26 cellular contexts compared by ENCODE assay signal in the genomic region with DNA sequence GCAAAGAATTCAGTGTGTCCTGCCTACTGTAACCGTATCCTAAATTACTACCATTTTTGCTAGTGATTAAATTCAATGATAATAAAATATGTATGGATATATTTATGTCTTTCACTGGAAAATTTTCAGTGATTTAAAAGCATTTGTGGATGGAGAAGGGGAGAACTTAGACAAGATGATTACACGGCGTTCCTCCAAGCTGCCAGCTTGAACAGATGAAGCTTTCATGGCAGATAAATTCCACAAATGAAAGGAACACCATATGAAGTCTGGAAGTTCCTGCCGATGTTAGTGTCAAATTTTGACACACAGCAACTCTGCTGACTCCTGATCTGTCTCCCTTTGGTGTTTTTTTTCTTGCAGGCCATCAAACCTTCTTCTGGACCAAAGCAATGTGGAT.
"Had no signal": no experiment of that assay in that cellular context is flagged by ENCODE, and none has a peak within 500 bp of the region (broad histone marks: within the 10 kb centered on the region; RNA-seq: fewer than 3 reads in every experiment).

No MANE protein-coding gene starts in this region.

- ATAC-seq: stimulated activated effector memory CD8-positive, alpha-beta T cell treated with anti-CD3 and anti-CD28 coated beads, Interleukin-12 subunit alpha, Interleukin-12 subunit beta, amount 100 ng/mL, for 72 hours; stimulated activated memory B cell treated with anti-CD40 and anti-IgM and Interleukin-4, amounts not matched to agents 10 μg/mL and 1 μg/mL and 100 μg/mL, for 72 hours; stimulated activated naive B cell treated with anti-CD40 and anti-IgM and Interleukin-4, amounts not matched to agents 10 μg/mL and 1 μg/mL and 100 μg/mL, for 72 hours; stimulated activated naive CD8-positive, alpha-beta T cell treated with anti-CD3 and anti-CD28 coated beads, Interleukin-15, amount 100 ng/mL, for 72 hours; stimulated activated naive CD8-positive, alpha-beta T cell treated with anti-CD3 and anti-CD28 coated beads, Interleukin-15, Interleukin-2, amounts not matched to agents 100 U/mL and 50 U/mL, for 24 hours; upper lobe of right lung had no signal

- H3K4me1 ChIP-seq: suprapubic skin, testis, thyroid gland, tibial artery, transverse colon, upper lobe of left lung, upper lobe of right lung, uterus, vagina had no signal

- H3K9me3 ChIP-seq: stomach, suprapubic skin, testis, thoracic aorta, thyroid gland, tibial artery, tibial nerve, transverse colon, upper lobe of left lung, upper lobe of right lung, uterus, vagina had no signal

- H3K27ac ChIP-seq: stomach, suprapubic skin, testis, thoracic aorta, thyroid gland, tibial artery, tibial nerve, transverse colon, upper lobe of left lung, upper lobe of right lung, uterus, vagina had no signal

- DNase-seq: stimulated activated CD4-positive, alpha-beta T cell treated with anti-CD3 and anti-CD28 coated beads, Interleukin-2, amount 100 ng/mL, for 48 hours; stimulated activated CD4-positive, alpha-beta T cell treated with anti-CD3 and anti-CD28 coated beads, Interleukin-4, amount 100 ng/mL, for 1 hour; stimulated activated CD4-positive, alpha-beta T cell treated with anti-CD3 and anti-CD28 coated beads, Interleukin-4, amount 100 ng/mL, for 24 hours; stimulated activated CD4-positive, alpha-beta T cell treated with anti-CD3 and anti-CD28 coated beads, Interleukin-4, amount 100 ng/mL, for 4 hours; stimulated activated CD8-positive, alpha-beta memory T cell treated with anti-CD3 and anti-CD28 coated beads, Interleukin-4, amount 100 ng/mL, for 48 hours; stimulated activated naive B cell treated with anti-CD40 and anti-IgM and Interleukin-4, amounts not matched to agents 10 μg/mL and 1 μg/mL and 100 μg/mL, for 72 hours; stimulated activated naive CD4-positive, alpha-beta T cell; stimulated activated naive CD4-positive, alpha-beta T cell treated with Interleukin-2 at 50 U/mL for 16 hours; stimulated activated naive CD8-positive, alpha-beta T cell treated with anti-CD3 and anti-CD28 coated beads, Interleukin-15, amount 100 ng/mL, for 72 hours; stimulated activated naive CD8-positive, alpha-beta T cell treated with anti-CD3 and anti-CD28 coated beads, Interleukin-15, Interleukin-2, amounts not matched to agents 100 U/mL and 50 U/mL, for 24 hours; stomach; substantia nigra; testis; thyroid gland; tibial artery; transverse colon; trophoblast cell; upper lobe of left lung; upper lobe of right lung; uterus had no signal

- H3K27me3 ChIP-seq: stomach, suprapubic skin, testis, thyroid gland, tibial artery, tibial nerve, transverse colon, upper lobe of left lung, upper lobe of right lung, uterus, vagina had no signal

- H3K4me3 ChIP-seq: stomach, suprapubic skin, testis, thoracic aorta, thyroid gland, tibial artery, tibial nerve, transverse colon, upper lobe of left lung, upper lobe of right lung, uterus, vagina had no signal

- H3K36me3 ChIP-seq: stomach, suprapubic skin, thoracic aorta, thyroid gland, tibial artery, tibial nerve, transverse colon, upper lobe of left lung, upper lobe of right lung, uterus, vagina had no signal
